13 cellular contexts compared by ENCODE assay signal in genomic region chr7:117068511-117069155, GRCh38.
A peak's percentile ranks its signal among the peaks of the same experiment; 100 is the strongest.
DNase-seq lines count a peak whose midpoint lies in the region; ATAC-seq and TF ChIP-seq lines count a peak whose summit lies in the region.
"Had no signal": no experiment of that assay in that cellular context is flagged by ENCODE, and none has a peak within 500 bp of the region (broad histone marks: within the 10 kb centered on the region; RNA-seq: fewer than 3 reads in every experiment).

No MANE protein-coding gene starts in this region.

- intact Hi-C loops in CD4-positive, alpha-beta T cell (cut with DNase I, micrococcal nuclease): no loop called here

- CTCF ChIA-PET in CD4-positive, alpha-beta T cell (lab: Charles Lee): interaction anchor here (0.7 kb wide), 1 partner anchor 70 kb away, joined by 3 read pairs; no protein-coding TSS in a partner anchor

- H3K27me3 ChIP-seq in CD4-positive, alpha-beta T cell (ENCODE audit: control insufficient read depth, insufficient read depth, low read length): no peaks in the 10 kb centered on the region

- peak; percentile 79 for ATAC-seq in CD4-positive, alpha-beta T cell (ENCODE audit: poor library complexity)
- ATAC-seq in HG03095 (IDR thresholded peaks at IDR 0.05; ENCODE audit: unreplicated experiment): no peak
- no peak for ATAC-seq in HG03342 (IDR thresholded peaks at IDR 0.05; ENCODE audit: unreplicated experiment)
- ATAC-seq: natural killer cell had no signal

- H3K36me3 Mint-ChIP-seq in CD4-positive, alpha-beta T cell (ENCODE audit: low read depth): no peaks in the 10 kb centered on the region
- H3K36me3 Mint-ChIP-seq: IgD-negative memory B cell, natural killer cell had no signal

- no peaks in the 10 kb centered on the region for H3K9me3 ChIP-seq in CD4-positive, alpha-beta T cell (ENCODE audit: control insufficient read depth, low read length)

- DNase-seq in CD4-positive, alpha-beta T cell: no peak
- DNase-seq in NAMALWA (ENCODE audit: low spot score) (peak; percentile 22), NCI-H524 (lab: John Stamatoyannopoulos, UW) (peak; percentile 94), left kidney (ENCODE audit: low read depth, low spot score) (peak; percentile 59), HCEC 1CT (no peak), activated gamma-delta T cell (lab: John Stamatoyannopoulos, UW) (no peak)
- DNase-seq: activated CD8-positive, alpha-beta memory T cell treated with anti-CD3 and anti-CD28 coated beads, Interleukin-2, amount 50 U/mL, for 48 hours; CD8-positive, alpha-beta memory T cell; natural killer cell; T1000 had no signal

- H3K27me3 Mint-ChIP-seq in CD4-positive, alpha-beta T cell: no peaks in the 10 kb centered on the region
- H3K27me3 Mint-ChIP-seq: IgD-negative memory B cell had no signal

- TF ChIP-seq CTCF in CD4-positive, alpha-beta T cell (IDR thresholded peaks at IDR 0.05): no peak

- H3K9me3 Mint-ChIP-seq in CD4-positive, alpha-beta T cell: no peaks in the 10 kb centered on the region
- H3K9me3 Mint-ChIP-seq: CD8-positive, alpha-beta memory T cell; IgD-negative memory B cell; natural killer cell had no signal

- POLR2A ChIA-PET in CD4-positive, alpha-beta T cell (lab: Charles Lee): interaction anchor here (1.0 to 1.3 kb wide), 3 partner anchors 24 to 62 kb away, joined by 3 to 4 read pairs (median 4); no protein-coding TSS in a partner anchor

- H3K27ac ChIP-seq in CD4-positive, alpha-beta T cell (ENCODE audit: low read depth, low read length): no peak overlapping the region

- no peak overlapping the region for H3K4me3 Mint-ChIP-seq in CD4-positive, alpha-beta T cell
- H3K4me3 Mint-ChIP-seq: IgD-negative memory B cell, natural killer cell had no signal

- peaks cover 21% of the 10 kb centered on the region for H3K4me1 Mint-ChIP-seq in CD4-positive, alpha-beta T cell (ENCODE audit: low read depth)

- H3K27ac Mint-ChIP-seq in CD4-positive, alpha-beta T cell: no peak overlapping the region
- H3K27ac Mint-ChIP-seq: IgD-negative memory B cell had no signal

Comparison
In these comparisons a context has a peak if more than half of its experiments do, and no peak if none do; other contexts are left out.
1. DNase-seq: peak in NAMALWA (single experiment), NCI-H524 (2 of 2) and left kidney (single experiment); none in CD4-positive, alpha-beta T cell (0 of 10), HCEC 1CT (single experiment) and activated gamma-delta T cell (single experiment).